1 cellular context compared by ENCODE assay signal in genomic region chr19:40461669-40462221, GRCh38.
TF ChIP-seq lines count a peak whose summit lies in the region.

No MANE protein-coding gene starts in this region.

TF ChIP-seq in HepG2, 621 proteins besides CTCF, POLR2A, EP300 and RAD21 (continued from another document and continues in another):
- TF ChIP-seq, protein P1, sequence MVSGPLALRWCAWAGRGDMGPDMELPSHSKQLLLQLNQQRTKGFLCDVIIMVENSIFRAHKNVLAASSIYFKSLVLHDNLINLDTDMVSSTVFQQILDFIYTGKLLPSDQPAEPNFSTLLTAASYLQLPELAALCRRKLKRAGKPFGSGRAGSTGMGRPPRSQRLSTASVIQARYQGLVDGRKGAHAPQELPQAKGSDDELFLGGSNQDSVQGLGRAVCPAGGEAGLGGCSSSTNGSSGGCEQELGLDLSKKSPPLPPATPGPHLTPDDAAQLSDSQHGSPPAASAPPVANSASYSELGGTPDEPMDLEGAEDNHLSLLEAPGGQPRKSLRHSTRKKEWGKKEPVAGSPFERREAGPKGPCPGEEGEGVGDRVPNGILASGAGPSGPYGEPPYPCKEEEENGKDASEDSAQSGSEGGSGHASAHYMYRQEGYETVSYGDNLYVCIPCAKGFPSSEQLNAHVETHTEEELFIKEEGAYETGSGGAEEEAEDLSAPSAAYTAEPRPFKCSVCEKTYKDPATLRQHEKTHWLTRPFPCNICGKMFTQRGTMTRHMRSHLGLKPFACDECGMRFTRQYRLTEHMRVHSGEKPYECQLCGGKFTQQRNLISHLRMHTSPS (CRISPR knock-in tag; IDR thresholded peaks at IDR 0.05; ENCODE audit: low read depth), result peak; percentile 97
- TF ChIP-seq ZNF547 (CRISPR knock-in tag; IDR thresholded peaks at IDR 0.05) (no peak), PCBP1 (IDR thresholded peaks at IDR 0.05; ENCODE audit: borderline replicate concordance, low read depth, low read length) (no peak), ZNF644 (CRISPR knock-in tag; IDR thresholded peaks at IDR 0.05; ENCODE audit: low read depth) (no peak), ZNF501 (CRISPR knock-in tag; IDR thresholded peaks at IDR 0.05) (peak; percentile 45; the same call in 1 of the 2 replicates), ZNF574 (CRISPR knock-in tag; IDR thresholded peaks at IDR 0.05) (peak; percentile 62; the same call in 1 of the 2 replicates), SRSF1 (optimal IDR thresholded peaks at IDR 0.05; ENCODE audit: low read depth, low read length) (no peak), ZNF746 (CRISPR knock-in tag; IDR thresholded peaks at IDR 0.05) (no peak), ZNF549 (CRISPR knock-in tag; IDR thresholded peaks at IDR 0.05) (no peak), ZNF672 (CRISPR knock-in tag; IDR thresholded peaks at IDR 0.05) (no peak), ZNF567 (CRISPR knock-in tag; IDR thresholded peaks at IDR 0.05; ENCODE audit: borderline replicate concordance) (no peak), ZNF484 (CRISPR knock-in tag; IDR thresholded peaks at IDR 0.05; ENCODE audit: borderline replicate concordance, low read depth) (no peak), ELF3 (CRISPR knock-in tag; IDR thresholded peaks at IDR 0.05) (no peak), SNRNP70 (IDR thresholded peaks at IDR 0.05; ENCODE audit: low read depth, low read length) (no peak), CEBPG (CRISPR knock-in tag; IDR thresholded peaks at IDR 0.05) (no peak), ZNF639 (CRISPR knock-in tag; conservative IDR thresholded peaks at IDR 0.05) (no peak), ZNF331 (CRISPR knock-in tag; IDR thresholded peaks at IDR 0.05) (0 out of 2 replicates have a peak, but pooled peaks have one; percentile 17), ZNF333 (CRISPR knock-in tag; IDR thresholded peaks at IDR 0.05; ENCODE audit: borderline replicate concordance) (0 out of 2 replicates have a peak, but pooled peaks have one; percentile 50), YY1 (IDR thresholded peaks at IDR 0.05; ENCODE audit: insufficient read depth, insufficient replicate concordance, low read depth, low read length) (no peak), RXRA (CRISPR knock-in tag; IDR thresholded peaks at IDR 0.05) (peak; percentile 69), ETS1 (CRISPR knock-in tag; IDR thresholded peaks at IDR 0.05) (no peak), ZNF780A (CRISPR knock-in tag; IDR thresholded peaks at IDR 0.05) (no peak), NFE2 (CRISPR knock-in tag; IDR thresholded peaks at IDR 0.05) (no peak), FOXM1 (CRISPR knock-in tag; IDR thresholded peaks at IDR 0.05) (no peak), RBM39 (IDR thresholded peaks at IDR 0.05; ENCODE audit: low read depth, low read length, poor library complexity, severe bottlenecking) (no peak), KDM5B (CRISPR knock-in tag; IDR thresholded peaks at IDR 0.05; ENCODE audit: borderline replicate concordance) (peak; percentile 60; the same call in 1 of the 2 replicates), ZNF772 (CRISPR knock-in tag; IDR thresholded peaks at IDR 0.05) (peak; percentile 67; the same call in 1 of the 2 replicates), RERE (CRISPR knock-in tag; IDR thresholded peaks at IDR 0.05; ENCODE audit: low read depth) (no peak), ZNF670 (CRISPR knock-in tag; IDR thresholded peaks at IDR 0.05; ENCODE audit: borderline replicate concordance) (no peak; the same call in 1 of the 2 replicates), ZNF136 (CRISPR knock-in tag; IDR thresholded peaks at IDR 0.05; ENCODE audit: low read depth) (no peak), MTF1 (CRISPR knock-in tag; IDR thresholded peaks at IDR 0.05) (peak; percentile 88), NCOR1 (IDR thresholded peaks at IDR 0.05; ENCODE audit: borderline replicate concordance, low read length) (0 out of 2 replicates have a peak, but pooled peaks have one; percentile 61), TCF12 (IDR thresholded peaks at IDR 0.05) (no peak), TCF12 (CRISPR knock-in tag; IDR thresholded peaks at IDR 0.05) (peak; percentile 52; the same call in 1 of the 2 replicates), POGK (CRISPR knock-in tag; conservative IDR thresholded peaks at IDR 0.05) (no peak), HOXA9 (CRISPR knock-in tag; IDR thresholded peaks at IDR 0.05; ENCODE audit: borderline replicate concordance) (no peak), LCORL (IDR thresholded peaks at IDR 0.05) (no peak), LCORL (CRISPR knock-in tag; IDR thresholded peaks at IDR 0.05) (peak; percentile 71; the same call in 1 of the 2 replicates), TEF (CRISPR knock-in tag; IDR thresholded peaks at IDR 0.05) (no peak)
- TF ChIP-seq, protein P2, sequence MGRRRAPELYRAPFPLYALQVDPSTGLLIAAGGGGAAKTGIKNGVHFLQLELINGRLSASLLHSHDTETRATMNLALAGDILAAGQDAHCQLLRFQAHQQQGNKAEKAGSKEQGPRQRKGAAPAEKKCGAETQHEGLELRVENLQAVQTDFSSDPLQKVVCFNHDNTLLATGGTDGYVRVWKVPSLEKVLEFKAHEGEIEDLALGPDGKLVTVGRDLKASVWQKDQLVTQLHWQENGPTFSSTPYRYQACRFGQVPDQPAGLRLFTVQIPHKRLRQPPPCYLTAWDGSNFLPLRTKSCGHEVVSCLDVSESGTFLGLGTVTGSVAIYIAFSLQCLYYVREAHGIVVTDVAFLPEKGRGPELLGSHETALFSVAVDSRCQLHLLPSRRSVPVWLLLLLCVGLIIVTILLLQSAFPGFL (CRISPR knock-in tag; IDR thresholded peaks at IDR 0.05), result no peak
- TF ChIP-seq, protein P3, sequence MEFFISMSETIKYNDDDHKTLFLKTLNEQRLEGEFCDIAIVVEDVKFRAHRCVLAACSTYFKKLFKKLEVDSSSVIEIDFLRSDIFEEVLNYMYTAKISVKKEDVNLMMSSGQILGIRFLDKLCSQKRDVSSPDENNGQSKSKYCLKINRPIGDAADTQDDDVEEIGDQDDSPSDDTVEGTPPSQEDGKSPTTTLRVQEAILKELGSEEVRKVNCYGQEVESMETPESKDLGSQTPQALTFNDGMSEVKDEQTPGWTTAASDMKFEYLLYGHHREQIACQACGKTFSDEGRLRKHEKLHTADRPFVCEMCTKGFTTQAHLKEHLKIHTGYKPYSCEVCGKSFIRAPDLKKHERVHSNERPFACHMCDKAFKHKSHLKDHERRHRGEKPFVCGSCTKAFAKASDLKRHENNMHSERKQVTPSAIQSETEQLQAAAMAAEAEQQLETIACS (CRISPR knock-in tag; IDR thresholded peaks at IDR 0.05), result 0 out of 2 replicates have a peak, but pooled peaks have one; percentile 22
- TF ChIP-seq, protein P4, sequence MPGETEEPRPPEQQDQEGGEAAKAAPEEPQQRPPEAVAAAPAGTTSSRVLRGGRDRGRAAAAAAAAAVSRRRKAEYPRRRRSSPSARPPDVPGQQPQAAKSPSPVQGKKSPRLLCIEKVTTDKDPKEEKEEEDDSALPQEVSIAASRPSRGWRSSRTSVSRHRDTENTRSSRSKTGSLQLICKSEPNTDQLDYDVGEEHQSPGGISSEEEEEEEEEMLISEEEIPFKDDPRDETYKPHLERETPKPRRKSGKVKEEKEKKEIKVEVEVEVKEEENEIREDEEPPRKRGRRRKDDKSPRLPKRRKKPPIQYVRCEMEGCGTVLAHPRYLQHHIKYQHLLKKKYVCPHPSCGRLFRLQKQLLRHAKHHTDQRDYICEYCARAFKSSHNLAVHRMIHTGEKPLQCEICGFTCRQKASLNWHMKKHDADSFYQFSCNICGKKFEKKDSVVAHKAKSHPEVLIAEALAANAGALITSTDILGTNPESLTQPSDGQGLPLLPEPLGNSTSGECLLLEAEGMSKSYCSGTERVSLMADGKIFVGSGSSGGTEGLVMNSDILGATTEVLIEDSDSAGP (CRISPR knock-in tag; IDR thresholded peaks at IDR 0.05; ENCODE audit: borderline replicate concordance), result 0 out of 2 replicates have a peak, but pooled peaks have one; percentile 22
